In genomic region chr3:64225695-64226499, GRCh38 we compare ENCODE assay signal across 10 cellular contexts. TPM values are rescaled to one million over a fixed set of nuclear protein-coding genes. Genes with fewer than 3 reads are reported as not detected.
DNase-seq lines count a peak whose midpoint lies in the region; ATAC-seq and TF ChIP-seq lines count a peak whose summit lies in the region.
"Had no signal": no experiment of that assay in that cellular context is flagged by ENCODE, and none has a peak within 500 bp of the region (broad histone marks: within the 10 kb centered on the region; RNA-seq: fewer than 3 reads in every experiment).

No MANE protein-coding gene starts in this region.

- CTCF ChIA-PET in BJ (lab: Yijun Ruan, JAX) = interaction anchor here (0.6 to 3.7 kb wide), 10 partner anchors 9 to 238 kb away, joined by 3 to 28 read pairs (median 4); no protein-coding TSS in a partner anchor

- peak overlapping the region; percentile 44 for H3K4me3 ChIP-seq in BJ (ENCODE audit: low read depth, low read length)
- H3K4me3 ChIP-seq in cardiac fibroblast (replicated peaks in 1 of 2; ENCODE audit: low read depth in 2 of 2, low read length in 2 of 2) = peak overlapping the region; percentile 43 to 51

- no peaks in the 10 kb centered on the region for H3K36me3 ChIP-seq in BJ (ENCODE audit: control insufficient read depth, insufficient read depth, low read length)

- H3K27me3 Mint-ChIP-seq in nephron progenitor cell (ENCODE audit: low read depth, poor library complexity) = peaks cover 2% of the 10 kb centered on the region
- H3K27me3 Mint-ChIP-seq in naive thymus-derived CD8-positive, alpha-beta T cell = peaks cover 0 to 27% (median 8%) of the 10 kb centered on the region in 5 donors

- H3K27ac Mint-ChIP-seq in nephron progenitor cell = peak overlapping the region; percentile 12
- H3K27ac Mint-ChIP-seq in naive thymus-derived CD8-positive, alpha-beta T cell = no peak overlapping the region

- peak overlapping the region; percentile 78 for H3K4me3 Mint-ChIP-seq in nephron progenitor cell
- no peak overlapping the region for H3K4me3 Mint-ChIP-seq in naive thymus-derived CD8-positive, alpha-beta T cell

- POLR2A ChIA-PET in BJ (lab: Charles Lee) = no interaction called here
- POLR2A ChIA-PET in naive thymus-derived CD8-positive, alpha-beta T cell (lab: Charles Lee) = no interaction called here

- no peaks in the 10 kb centered on the region for H3K27me3 ChIP-seq in BJ (ENCODE audit: control insufficient read depth, insufficient read depth, low read length)

- TF ChIP-seq CTCF in BJ (IDR thresholded peaks at IDR 0.05; ENCODE audit: insufficient read depth, low read depth, low read length) (no peak), cardiac fibroblast (IDR thresholded peaks at IDR 0.05; ENCODE audit: low read depth, low read length) (no peak), nephron progenitor cell (IDR thresholded peaks at IDR 0.05) (no peak)

- no peaks in the 10 kb centered on the region for H3K36me3 Mint-ChIP-seq in nephron progenitor cell (ENCODE audit: low read depth)
- H3K36me3 Mint-ChIP-seq in naive thymus-derived CD8-positive, alpha-beta T cell = no peaks in the 10 kb centered on the region

- H3K4me1 Mint-ChIP-seq in nephron progenitor cell = peaks cover 84% of the 10 kb centered on the region
- H3K4me1 Mint-ChIP-seq in naive thymus-derived CD8-positive, alpha-beta T cell = no peaks in the 10 kb centered on the region

- intact Hi-C loops in sciatic nerve (cut with DNase I) = no loop called here
- intact Hi-C loops in head of caudate nucleus (cut with DNase I) = loop anchor here (10.0 kb wide), 1 partner anchor 191 kb away; no protein-coding TSS in a partner anchor

- DNase-seq in BJ (ENCODE audit: low read depth) (no peak), cardiac fibroblast (ENCODE audit: low read depth in 2 of 2) (no peak), nephron progenitor cell (no peak), sciatic nerve (ENCODE audit: low spot score) (no peak), NCI-H226 (no peak), head of caudate nucleus (no peak)
- no peak for DNase-seq in naive thymus-derived CD8-positive, alpha-beta T cell
- DNase-seq: activated naive CD4-positive, alpha-beta T cell treated with Interleukin-2 at 50 U/mL for 16 hours; NCI-H748 treated with DMSO at 0.1 percent for 48 hours had no signal

- no peaks in the 10 kb centered on the region for H3K9me3 Mint-ChIP-seq in nephron progenitor cell
- H3K9me3 Mint-ChIP-seq in naive thymus-derived CD8-positive, alpha-beta T cell = no peaks in the 10 kb centered on the region

- peak; percentile 19 for ATAC-seq in HG02870 (IDR thresholded peaks at IDR 0.05; ENCODE audit: unreplicated experiment)
- ATAC-seq in sciatic nerve = no peak
- ATAC-seq in naive thymus-derived CD8-positive, alpha-beta T cell = no peak

RNA-seq across cellular contexts. Expression of gene PRICKLE2, which starts 0.6 kb away (rescaled TPM):
- 3.5 and 3.9 TPM in 2 replicates for polyA plus RNA-seq in BJ (2011; rRNA removed)
- polyA minus RNA-seq in BJ (2011; rRNA and poly(A)+ RNA removed) = 17.4 and 18.2 TPM in 2 replicates
- total RNA-seq in sciatic nerve = 34.0 TPM
- total RNA-seq in naive thymus-derived CD8-positive, alpha-beta T cell = not detected
- polyA plus RNA-seq in naive thymus-derived CD8-positive, alpha-beta T cell = not detected

Comparison
In these comparisons a context has a peak if more than half of its experiments do, and no peak if none do; other contexts are left out.
1. RNA of gene PRICKLE2, which starts 0.6 kb away (total RNA-seq): 34.0 TPM in sciatic nerve (single experiment); not detected in naive thymus-derived CD8-positive, alpha-beta T cell; every median in the first group is over 10 times any median in the second.